In the genomic region with DNA sequence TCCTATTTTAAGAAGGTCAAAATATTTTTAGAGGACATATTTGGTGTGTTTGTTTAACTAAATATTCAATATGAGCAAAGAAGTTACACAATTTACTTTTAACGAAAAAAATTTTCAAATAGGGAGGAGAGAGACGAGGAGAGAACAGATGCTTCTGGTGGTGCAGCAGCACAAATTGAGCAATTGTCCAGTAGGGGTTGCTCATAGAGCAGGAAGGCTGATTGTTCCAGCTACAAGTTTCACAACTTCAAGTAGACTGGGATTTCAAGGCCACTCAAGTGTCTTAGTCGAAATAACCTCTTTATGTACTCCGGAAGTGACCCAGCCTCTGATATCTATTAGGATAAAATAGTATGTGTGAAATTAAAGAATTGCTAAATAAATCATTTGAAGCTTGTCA, we compare ENCODE assay signal across 10 cellular contexts.
DNase-seq lines count a peak whose midpoint lies in the region; ATAC-seq and TF ChIP-seq lines count a peak whose summit lies in the region.
"Had no signal": no experiment of that assay in that cellular context is flagged by ENCODE, and none has a peak within 500 bp of the region (broad histone marks: within the 10 kb centered on the region; RNA-seq: fewer than 3 reads in every experiment).

No MANE protein-coding gene starts in this region.

- peaks cover 4% of the 10 kb centered on the region for H3F3A ChIP-seq in SK-N-SH (replicated peaks; ENCODE audit: insufficient read depth)

- H3K36me3 ChIP-seq in SK-N-SH (replicated peaks in 1 of 2; ENCODE audit: control insufficient read depth in 1 of 2, insufficient read depth in 2 of 2, low read length in 1 of 2), result peaks cover under 1 to 3% of the 10 kb centered on the region in 2 experiments
- H3K36me3 ChIP-seq in cardiac muscle cell, result no peaks in the 10 kb centered on the region
- H3K36me3 ChIP-seq in tibial artery, result no peaks in the 10 kb centered on the region
- no peaks in the 10 kb centered on the region for H3K36me3 ChIP-seq in CD8-positive, alpha-beta T cell (ENCODE audit: insufficient read depth, low read length)

- no peaks in the 10 kb centered on the region for H3K9me2 ChIP-seq in SK-N-SH

- H3K27me3 ChIP-seq in SK-N-SH (ENCODE audit: insufficient read depth) (no peaks in the 10 kb centered on the region), cardiac muscle cell (no peaks in the 10 kb centered on the region), tibial artery (no peaks in the 10 kb centered on the region)
- no peaks in the 10 kb centered on the region for H3K27me3 ChIP-seq in CD8-positive, alpha-beta T cell (ENCODE audit: insufficient read depth, low read length)

- no peaks in the 10 kb centered on the region for H3K36me3 Mint-ChIP-seq in CD8-positive, alpha-beta T cell
- H3K36me3 Mint-ChIP-seq: CD4-positive, CD25-positive, alpha-beta regulatory T cell had no signal

- no peaks in the 10 kb centered on the region for H3K9me3 Mint-ChIP-seq in CD8-positive, alpha-beta T cell

- CTCF ChIA-PET in SK-N-SH (lab: Yijun Ruan, JAX), result interaction anchor here (0.6 to 3.9 kb wide), 69 partner anchors 9 to 633 kb away, joined by 3 to 80 read pairs (median 5); a partner anchor contains a TSS
- CTCF ChIA-PET in CD8-positive, alpha-beta T cell (lab: Charles Lee), result no interaction called here

- ATAC-seq in GM18870 (IDR thresholded peaks at IDR 0.05; ENCODE audit: unreplicated experiment), result no peak
- ATAC-seq in GM21528 (IDR thresholded peaks at IDR 0.05; ENCODE audit: low FRiP score, unreplicated experiment), result no peak
- no peak for ATAC-seq in CD8-positive, alpha-beta T cell

- H3K4me1 ChIP-seq in SK-N-SH (ENCODE audit: control insufficient read depth in 1 of 2, insufficient read depth in 2 of 2, low read depth in 1 of 2, low read length in 1 of 2), result peaks cover 0 to 45% of the 10 kb centered on the region in 2 experiments; a peak in 3 of 4 replicates
- H3K4me1 ChIP-seq in cardiac muscle cell (ENCODE audit: low read depth), result peaks cover 15% of the 10 kb centered on the region
- H3K4me1 ChIP-seq in tibial artery, result peaks cover 0 to 20% (median 7%) of the 10 kb centered on the region in 4 donors
- H3K4me1 ChIP-seq in CD8-positive, alpha-beta T cell (ENCODE audit: insufficient read depth, low read length), result no peaks in the 10 kb centered on the region
- H3K4me1 ChIP-seq: parathyroid adenoma had no signal

- H3K9ac ChIP-seq in SK-N-SH, result no peak overlapping the region
- H3K9ac ChIP-seq: parathyroid adenoma had no signal

- no peaks in the 10 kb centered on the region for H3K4me1 Mint-ChIP-seq in CD8-positive, alpha-beta T cell (ENCODE audit: low read depth)

- H2AFZ ChIP-seq in SK-N-SH (ENCODE audit: low read depth), result no peak overlapping the region
- H2AFZ ChIP-seq: parathyroid adenoma had no signal

- H3K27ac Mint-ChIP-seq in CD8-positive, alpha-beta T cell, result no peak overlapping the region
- H3K27ac Mint-ChIP-seq: CD4-positive, CD25-positive, alpha-beta regulatory T cell had no signal

- POLR2A ChIA-PET in SK-N-SH (lab: Yijun Ruan, JAX), result interaction anchor here (1.0 to 2.8 kb wide), 8 partner anchors 9 to 424 kb away, joined by 3 to 26 read pairs (median 6); a partner anchor contains a TSS
- POLR2A ChIA-PET in CD8-positive, alpha-beta T cell (lab: Charles Lee), result no interaction called here

- peaks cover 3% of the 10 kb centered on the region; the same call in 1 of the 2 replicates for H3K9me3 ChIP-seq in SK-N-SH
- H3K9me3 ChIP-seq in cardiac muscle cell (ENCODE audit: low read depth), result no peaks in the 10 kb centered on the region
- H3K9me3 ChIP-seq in tibial artery, result no peaks in the 10 kb centered on the region
- no peaks in the 10 kb centered on the region for H3K9me3 ChIP-seq in CD8-positive, alpha-beta T cell (ENCODE audit: low read length)

- intact Hi-C loops in tibial artery (cut with DNase I; ENCODE audit: low total_unique reads), result no loop called here
- intact Hi-C loops in CD8-positive, alpha-beta T cell (cut with DNase I, micrococcal nuclease), result no loop called here

- H3K4me3 Mint-ChIP-seq in CD8-positive, alpha-beta T cell, result no peak overlapping the region
- H3K4me3 Mint-ChIP-seq: CD4-positive, CD25-positive, alpha-beta regulatory T cell had no signal

- H3K4me2 ChIP-seq in SK-N-SH, result no peak overlapping the region

- peak; percentile 1 for DNase-seq in NCI-H748 (lab: John Stamatoyannopoulos, UW; ENCODE audit: unreplicated experiment)
- DNase-seq in NCI-H748 treated with DMSO at 0.1 percent for 48 hours (lab: John Stamatoyannopoulos, UW), result no peak
- DNase-seq in SK-N-SH, result peak; percentile 25
- DNase-seq in cardiac muscle cell (ENCODE audit: low read depth in 1 of 2, low spot score in 1 of 2), result peak; percentile 71 to 92
- peak in 1 of 2 donors; percentile 33 for DNase-seq in tibial artery
- no peak for DNase-seq in CD8-positive, alpha-beta T cell
- DNase-seq: CD4-positive, CD25-positive, alpha-beta regulatory T cell had no signal

- H3K79me2 ChIP-seq in SK-N-SH (ENCODE audit: insufficient read depth), result no peaks in the 10 kb centered on the region
- H3K79me2 ChIP-seq: parathyroid adenoma had no signal

- TF ChIP-seq CTCF in SK-N-SH (IDR thresholded peaks at IDR 0.05) (peak; percentile 97), cardiac muscle cell (IDR thresholded peaks at IDR 0.05; ENCODE audit: low read depth, low read length) (peak; percentile 85), tibial artery (IDR thresholded peaks at IDR 0.05) (peak; percentile 68 to 69)
- no peak for TF ChIP-seq CTCF in CD8-positive, alpha-beta T cell (IDR thresholded peaks at IDR 0.05)

- H3K4me3 ChIP-seq in SK-N-SH (ENCODE audit: low read depth in 2 of 2, low read length in 1 of 2) (no peak overlapping the region), cardiac muscle cell (no peak overlapping the region), tibial artery (no peak overlapping the region)
- no peak overlapping the region for H3K4me3 ChIP-seq in CD8-positive, alpha-beta T cell (ENCODE audit: low read depth, low read length)

- no peaks in the 10 kb centered on the region for H3K27me3 Mint-ChIP-seq in CD8-positive, alpha-beta T cell (ENCODE audit: low read depth)
- H3K27me3 Mint-ChIP-seq: CD4-positive, CD25-positive, alpha-beta regulatory T cell had no signal

- peak in 1 of 2 experiments; percentile 46; a peak in 1 of 4 replicates for TF ChIP-seq EP300 in SK-N-SH (IDR thresholded peaks at IDR 0.05; ENCODE audit: borderline replicate concordance in 1 of 2, low read depth in 1 of 2, low read length in 1 of 2)

- H3K27ac ChIP-seq in SK-N-SH (ENCODE audit: low read depth in 2 of 2, low read length in 1 of 2) (peak overlapping the region in 1 of 2 experiments; percentile 95; a peak in 2 of 4 replicates), cardiac muscle cell (no peak overlapping the region), tibial artery (no peak overlapping the region)
- H3K27ac ChIP-seq in CD8-positive, alpha-beta T cell (ENCODE audit: low read depth, low read length), result no peak overlapping the region
- H3K27ac ChIP-seq: parathyroid adenoma had no signal

- WGBS in SK-N-SH (ENCODE audit: low lambda C conversion rate), result 39% methylated on average over 4 of the region's 4 CpGs

- H4K20me1 ChIP-seq in SK-N-SH (ENCODE audit: insufficient read depth), result no peaks in the 10 kb centered on the region

- TF ChIP-seq RAD21 in SK-N-SH (IDR thresholded peaks at IDR 0.05; ENCODE audit: low read length), result peak; percentile 99

TF ChIP-seq in SK-N-SH, 30 proteins besides CTCF, POLR2A, EP300 and RAD21:
- peak; percentile 34; the same call in 1 of the 2 replicates for TF ChIP-seq TCF12 (IDR thresholded peaks at IDR 0.05)
- TF ChIP-seq FOXJ3 (CRISPR knock-in tag; IDR thresholded peaks at IDR 0.05), result no peak
- TF ChIP-seq, protein P1, sequence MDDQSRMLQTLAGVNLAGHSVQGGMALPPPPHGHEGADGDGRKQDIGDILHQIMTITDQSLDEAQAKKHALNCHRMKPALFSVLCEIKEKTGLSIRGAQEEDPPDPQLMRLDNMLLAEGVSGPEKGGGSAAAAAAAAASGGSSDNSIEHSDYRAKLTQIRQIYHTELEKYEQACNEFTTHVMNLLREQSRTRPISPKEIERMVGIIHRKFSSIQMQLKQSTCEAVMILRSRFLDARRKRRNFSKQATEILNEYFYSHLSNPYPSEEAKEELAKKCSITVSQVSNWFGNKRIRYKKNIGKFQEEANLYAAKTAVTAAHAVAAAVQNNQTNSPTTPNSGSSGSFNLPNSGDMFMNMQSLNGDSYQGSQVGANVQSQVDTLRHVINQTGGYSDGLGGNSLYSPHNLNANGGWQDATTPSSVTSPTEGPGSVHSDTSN (IDR thresholded peaks at IDR 0.05), result peak; percentile 24; the same call in 1 of the 2 replicates
- no peak for TF ChIP-seq RXRA (IDR thresholded peaks at IDR 0.05; ENCODE audit: borderline replicate concordance, low read depth)
- no peak for TF ChIP-seq EZH2phosphoT487 (IDR thresholded peaks at IDR 0.05; ENCODE audit: borderline replicate concordance, low read depth)
- peak; percentile 85 for TF ChIP-seq SMC3 (IDR thresholded peaks at IDR 0.05; ENCODE audit: low read depth, low read length)
- no peak for TF ChIP-seq FOSL2 (IDR thresholded peaks at IDR 0.05; ENCODE audit: borderline replicate concordance, low read depth)
- no peak; the same call in 1 of the 2 replicates for TF ChIP-seq RFX5 (IDR thresholded peaks at IDR 0.05; ENCODE audit: low read length)
- peak; percentile 76 for TF ChIP-seq RCOR1 (IDR thresholded peaks at IDR 0.05; ENCODE audit: low read length)
- no peak for TF ChIP-seq FOXM1 (IDR thresholded peaks at IDR 0.05; ENCODE audit: low read depth)
- TF ChIP-seq, protein P2, sequence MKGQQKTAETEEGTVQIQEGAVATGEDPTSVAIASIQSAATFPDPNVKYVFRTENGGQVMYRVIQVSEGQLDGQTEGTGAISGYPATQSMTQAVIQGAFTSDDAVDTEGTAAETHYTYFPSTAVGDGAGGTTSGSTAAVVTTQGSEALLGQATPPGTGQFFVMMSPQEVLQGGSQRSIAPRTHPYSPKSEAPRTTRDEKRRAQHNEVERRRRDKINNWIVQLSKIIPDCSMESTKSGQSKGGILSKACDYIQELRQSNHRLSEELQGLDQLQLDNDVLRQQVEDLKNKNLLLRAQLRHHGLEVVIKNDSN (IDR thresholded peaks at IDR 0.05; ENCODE audit: borderline replicate concordance, low read depth), result no peak
- no peak for TF ChIP-seq TEAD4 (IDR thresholded peaks at IDR 0.05; ENCODE audit: borderline replicate concordance, insufficient read depth)
- no peak for TF ChIP-seq NFIC (IDR thresholded peaks at IDR 0.05; ENCODE audit: borderline replicate concordance)
- no peak for TF ChIP-seq GABPA (IDR thresholded peaks at IDR 0.05; ENCODE audit: low read depth)
- TF ChIP-seq CHD2 (IDR thresholded peaks at IDR 0.05; ENCODE audit: low read length, partially characterized antibody), result peak; percentile 70

Comparison
In these comparisons a context has a peak if more than half of its experiments do, and no peak if none do; other contexts are left out.
1. DNase-seq: peak in NCI-H748 (single experiment), SK-N-SH (single experiment) and cardiac muscle cell (2 of 2); none in NCI-H748 treated with DMSO at 0.1 percent for 48 hours (single experiment) and CD8-positive, alpha-beta T cell (0 of 7).